20 cellular contexts compared by ENCODE assay signal in the genomic region with DNA sequence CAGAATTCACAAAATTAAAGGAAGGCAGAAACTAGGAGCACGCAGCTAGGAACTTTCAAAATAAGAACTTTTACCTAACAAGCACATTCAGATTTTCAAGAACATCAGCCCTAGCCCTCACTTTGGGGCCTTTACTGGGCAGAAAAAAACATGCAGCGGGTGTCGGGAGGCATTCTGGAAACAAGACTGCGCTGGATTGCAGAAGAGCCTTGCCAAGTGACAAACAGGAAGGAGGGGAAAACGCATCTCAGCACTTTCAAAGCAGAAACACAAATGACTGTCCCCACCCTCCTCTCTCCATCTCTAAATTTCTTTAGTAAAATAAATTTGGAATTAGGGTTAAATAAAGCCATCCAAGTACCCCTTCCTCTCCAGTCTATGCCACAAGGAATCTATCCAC.
"Had no signal": no experiment of that assay in that cellular context is flagged by ENCODE, and none has a peak within 500 bp of the region (broad histone marks: within the 10 kb centered on the region; RNA-seq: fewer than 3 reads in every experiment).

No MANE protein-coding gene starts in this region.

- H3K36me3 Mint-ChIP-seq: brain; stimulated activated memory B cell treated with anti-CD40 and anti-IgM and Interleukin-4, amounts not matched to agents 10 μg/mL and 1 μg/mL and 100 μg/mL, for 72 hours had no signal

- H3K27ac ChIP-seq: neutrophil, ovary, psoas muscle, skin epidermis, stomach, suprapubic skin, uterus, WERI-Rb-1 had no signal

- ATAC-seq: activated CD8-positive, alpha-beta T cell treated with anti-CD3 and anti-CD28 coated beads, Interleukin-2, amount 10 ng/mL, durations not matched to agents 7 days and 5 days; activated naive CD4-positive, alpha-beta T cell treated with anti-CD3 and anti-CD28 coated beads, Interleukin-2, amount 50 U/mL, for 72 hours; psoas muscle; right cardiac atrium; stimulated activated memory B cell treated with anti-CD40 and anti-IgM and Interleukin-4, amounts not matched to agents 10 μg/mL and 1 μg/mL and 100 μg/mL, for 72 hours had no signal

- H3K27ac Mint-ChIP-seq: activated CD8-positive, alpha-beta T cell treated with anti-CD3 and anti-CD28 coated beads, Interleukin-2, amount 10 ng/mL, durations not matched to agents 7 days and 5 days; activated naive CD4-positive, alpha-beta T cell treated with anti-CD3 and anti-CD28 coated beads, Interleukin-2, amount 50 U/mL, for 72 hours; brain; nephron; stimulated activated memory B cell treated with anti-CD40 and anti-IgM and Interleukin-4, amounts not matched to agents 10 μg/mL and 1 μg/mL and 100 μg/mL, for 72 hours had no signal

- H3K4me3 ChIP-seq: ovary, psoas muscle, skin epidermis, stomach, suprapubic skin, tibial nerve, uterus had no signal

- H3K9me3 ChIP-seq: neutrophil, ovary, psoas muscle, stomach, suprapubic skin, tibial nerve, uterus had no signal

- H3K4me3 Mint-ChIP-seq: activated CD8-positive, alpha-beta T cell treated with anti-CD3 and anti-CD28 coated beads, Interleukin-2, amount 10 ng/mL, durations not matched to agents 7 days and 5 days; brain; nephron; stimulated activated memory B cell treated with anti-CD40 and anti-IgM and Interleukin-4, amounts not matched to agents 10 μg/mL and 1 μg/mL and 100 μg/mL, for 72 hours had no signal

- DNase-seq: activated CD4-positive, alpha-beta T cell treated with anti-CD3 and anti-CD28 coated beads, Interleukin-2, amount 50 U/mL, for 1 hour; activated CD4-positive, CD25-positive, alpha-beta regulatory T cell treated with anti-CD3 and anti-CD28 coated beads, Interleukin-2, amount 50 U/mL, for 72 hours; activated CD8-positive, alpha-beta T cell treated with anti-CD3 and anti-CD28 coated beads, Interleukin-2, amount 10 ng/mL, durations not matched to agents 7 days and 5 days; effector CD4-positive, alpha-beta T cell; kidney; mammary epithelial cell; ovary; psoas muscle; stomach; uterus; WERI-Rb-1 had no signal

- H3K36me3 ChIP-seq: neutrophil, ovary, stomach, suprapubic skin, tibial nerve, uterus, WERI-Rb-1 had no signal

- H3K4me1 Mint-ChIP-seq: brain; stimulated activated memory B cell treated with anti-CD40 and anti-IgM and Interleukin-4, amounts not matched to agents 10 μg/mL and 1 μg/mL and 100 μg/mL, for 72 hours had no signal

- H3K27me3 Mint-ChIP-seq: stimulated activated memory B cell treated with anti-CD40 and anti-IgM and Interleukin-4, amounts not matched to agents 10 μg/mL and 1 μg/mL and 100 μg/mL, for 72 hours had no signal

- H3K9me3 Mint-ChIP-seq: stimulated activated memory B cell treated with anti-CD40 and anti-IgM and Interleukin-4, amounts not matched to agents 10 μg/mL and 1 μg/mL and 100 μg/mL, for 72 hours had no signal
